1 cellular context compared by ENCODE assay signal in genomic region chr6:26433680-26434079, GRCh38. TPM values are rescaled to one million over a fixed set of nuclear protein-coding genes. Genes with fewer than 3 reads are reported as not detected.
"Had no signal": no experiment of that assay in that cellular context is flagged by ENCODE, and none has a peak within 500 bp of the region (broad histone marks: within the 10 kb centered on the region; RNA-seq: fewer than 3 reads in every experiment).

No MANE protein-coding gene starts in this region.

RNA-seq across cellular contexts. Expression of gene BTN3A3, which starts 6.6 kb away (rescaled TPM):
- polyA plus RNA-seq: neural cell had no signal
